Comparison of ENCODE assay signal across 33 cellular contexts in the genomic region with DNA sequence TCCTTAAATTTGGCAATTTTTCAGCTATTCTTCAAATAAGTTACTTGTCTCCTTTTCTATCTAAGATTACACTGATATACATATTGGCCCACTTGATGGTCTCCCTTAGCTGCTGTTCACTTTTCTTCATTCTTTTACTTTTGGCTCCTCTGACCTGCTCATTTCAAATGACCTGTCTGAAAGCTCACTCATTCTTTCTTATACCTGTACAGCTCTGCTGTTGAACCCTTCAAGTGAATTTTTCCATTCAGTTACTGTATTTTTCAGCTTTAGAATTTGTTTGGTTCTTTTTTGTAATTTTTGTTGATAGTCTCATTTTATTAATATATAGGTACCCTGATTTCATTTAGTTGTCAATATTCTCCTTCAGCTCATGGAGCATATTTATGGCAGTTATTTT. TPM values are rescaled to one million over a fixed set of nuclear protein-coding genes. Genes with fewer than 3 reads are reported as not detected.
"Had no signal": no experiment of that assay in that cellular context is flagged by ENCODE, and none has a peak within 500 bp of the region (broad histone marks: within the 10 kb centered on the region; RNA-seq: fewer than 3 reads in every experiment).

No MANE protein-coding gene starts in this region.

- H3K27me3 ChIP-seq: adrenal gland, ascending aorta, body of pancreas, brain microvascular endothelial cell, breast epithelium, cardiac muscle cell had no signal

- FAIRE-seq: astrocyte had no signal

- H3K27ac ChIP-seq: adrenal gland, ascending aorta, body of pancreas, brain microvascular endothelial cell, breast epithelium, cardiac muscle cell had no signal

- H3K4me1 ChIP-seq: adrenal gland, ascending aorta, body of pancreas, breast epithelium had no signal

- H3K36me3 ChIP-seq: adrenal gland, ascending aorta, brain microvascular endothelial cell, breast epithelium, cardiac muscle cell had no signal

- H3K9me3 ChIP-seq: adrenal gland, ascending aorta, body of pancreas, breast epithelium had no signal

- ATAC-seq: activated naive CD4-positive, alpha-beta T cell treated with anti-CD3 and anti-CD28 coated beads, Interleukin-2, amount 50 U/mL, for 72 hours; activated naive CD8-positive, alpha-beta T cell treated with anti-CD3 and anti-CD28 coated beads, Interleukin-2, amount 50 U/mL, for 24 hours; activated T-cell treated with anti-CD3 and anti-CD28 coated beads, Interleukin-2, amount 50 U/mL, for 4 hours; activated T-cell treated with anti-CD3 and anti-CD28 coated beads, Interleukin-2, amount 50 U/mL, for 72 hours; activated T-helper 17 cell treated with anti-CD3 and anti-CD28 coated beads, Interleukin-2, amount 50 U/mL, for 72 hours; body of pancreas had no signal

- DNase-seq: activated effector memory CD4-positive, alpha-beta T cell treated with anti-CD3 and anti-CD28 coated beads, Interleukin-2, amount 50 U/mL, for 16 hours; activated effector memory CD4-positive, alpha-beta T cell treated with Interleukin-2 at 50 U/mL for 16 hours; activated gamma-delta T cell; activated gamma-delta T cell treated with Interleukin-2 at 50 U/mL for 16 hours; activated naive CD4-positive, alpha-beta T cell; activated naive CD4-positive, alpha-beta T cell treated with anti-CD3 and anti-CD28 coated beads for 36 hours; activated naive CD4-positive, alpha-beta T cell treated with anti-CD3 and anti-CD28 coated beads, Interleukin-2, amount 10 ng/mL, durations not matched to agents 7 days and 5 days; activated naive CD4-positive, alpha-beta T cell treated with anti-CD3 and anti-CD28 coated beads, Interleukin-2, amount 50 U/mL, for 16 hours; activated naive CD4-positive, alpha-beta T cell treated with Interleukin-2 at 50 U/mL for 16 hours; activated naive CD8-positive, alpha-beta T cell treated with anti-CD3 and anti-CD28 coated beads for 36 hours; activated naive CD8-positive, alpha-beta T cell treated with anti-CD3 and anti-CD28 coated beads, Interleukin-2, amount 10 ng/mL, durations not matched to agents 7 days and 5 days; activated naive CD8-positive, alpha-beta T cell treated with anti-CD3 and anti-CD28 coated beads, Interleukin-2, amount 50 U/mL, for 24 hours; activated T-cell treated with anti-CD3 and anti-CD28 coated beads, Interleukin-2, amount 50 U/mL, for 24 hours; activated T-cell treated with anti-CD3 and anti-CD28 coated beads, Interleukin-2, amount 50 U/mL, for 4 hours; activated T-cell treated with anti-CD3 and anti-CD28 coated beads, Interleukin-2, amount 50 U/mL, for 48 hours; activated T-cell treated with anti-CD3 and anti-CD28 coated beads, Interleukin-2, amount 50 U/mL, for 72 hours; adrenal gland; amniotic stem cell; amygdala; anterior cingulate cortex; aorta; body of pancreas; brain microvascular endothelial cell; caudate nucleus; central memory CD4-positive, alpha-beta T cell; cerebellar nuclear complex had no signal

- H3K4me3 ChIP-seq: adrenal gland, ascending aorta, body of pancreas, breast epithelium, cardiac muscle cell had no signal

RNA-seq across cellular contexts. Expression of gene MNS1, which starts 39.7 kb away (rescaled TPM):
- total RNA-seq: activated T-helper 17 cell treated with anti-CD3 and anti-CD28 coated beads, Interleukin-2, amount 50 U/mL, for 72 hours; bronchial epithelial cell had no signal
